Comparison of ENCODE assay signal across 17 cellular contexts in genomic region chr6:11534561-11534960, GRCh38. TPM values are rescaled to one million over a fixed set of nuclear protein-coding genes. Genes with fewer than 3 reads are reported as not detected.
A peak's percentile ranks its signal among the peaks of the same experiment; 100 is the strongest.
DNase-seq lines count a peak whose midpoint lies in the region; ATAC-seq, FAIRE-seq and TF ChIP-seq lines count a peak whose summit lies in the region.
"Had no signal": no experiment of that assay in that cellular context is flagged by ENCODE, and none has a peak within 500 bp of the region (broad histone marks: within the 10 kb centered on the region; RNA-seq: fewer than 3 reads in every experiment).

No MANE protein-coding gene starts in this region.

- H3K27me3 ChIP-seq in CD4-positive, CD25-positive, alpha-beta regulatory T cell (ENCODE audit: control insufficient read depth, insufficient read depth, low read length), result peaks cover 24% of the 10 kb centered on the region
- H3K27me3 ChIP-seq in H1 (replicated peaks in 1 of 4; ENCODE audit: control insufficient read depth in 3 of 4, extremely low read depth in 1 of 4, insufficient read depth in 3 of 4, low read length in 3 of 4) (peaks cover 0 to 7% (median under 1%) of the 10 kb centered on the region in 4 experiments; a peak in 4 of 7 replicates), neural progenitor cell (peaks cover 41% of the 10 kb centered on the region), subcutaneous abdominal adipose tissue (ENCODE audit: control insufficient read depth in 5 of 5, insufficient read depth in 4 of 5, low read length in 5 of 5) (no peaks in the 10 kb centered on the region), Caco-2 (replicated peaks; ENCODE audit: control insufficient read depth, insufficient read depth, low read length) (no peaks in the 10 kb centered on the region)

- H3K79me1 ChIP-seq in H1 (ENCODE audit: low read depth, low read length), result no peaks in the 10 kb centered on the region

- H3K23me2 ChIP-seq in H1 (ENCODE audit: low read depth, low read length), result peaks cover 15% of the 10 kb centered on the region; the same call in 1 of the 2 replicates

- 88% methylated on average over 5 of the region's 5 CpGs; no CpG with 5 or more reads in 1 of the 2 experiments for WGBS in H1 (ENCODE audit: extremely low coverage in 1 of 2, insufficient coverage in 1 of 2, insufficient read length in 1 of 2, insufficient replicate concordance in 2 of 2, low coverage in 1 of 2, low lambda C conversion rate in 2 of 2, missing lambda C conversion rate in 1 of 2), 2 experiments

- no peak overlapping the region for H3K56ac ChIP-seq in H1 (replicated peaks; ENCODE audit: insufficient read length, low read depth, low read length)

- no peaks in the 10 kb centered on the region for H3K9me3 ChIP-seq in CD4-positive, CD25-positive, alpha-beta regulatory T cell (ENCODE audit: control insufficient read depth in 2 of 2, low read length in 2 of 2)
- H3K9me3 ChIP-seq in H1 (ENCODE audit: insufficient read depth in 2 of 2, low read depth in 1 of 2, low read length in 1 of 2), result no peaks in the 10 kb centered on the region
- H3K9me3 ChIP-seq in neural progenitor cell (ENCODE audit: low read depth), result no peaks in the 10 kb centered on the region
- no peaks in the 10 kb centered on the region for H3K9me3 ChIP-seq in subcutaneous abdominal adipose tissue (ENCODE audit: control insufficient read depth in 5 of 5, low read length in 5 of 5)
- no peaks in the 10 kb centered on the region for H3K9me3 ChIP-seq in Caco-2
- H3K9me3 ChIP-seq: BLaER1 treated with 17β-estradiol and CSF1 and Interleukin-3, amounts not matched to agents 10 nM and 100 nM had no signal

- H2AK5ac ChIP-seq in H1 (ENCODE audit: low read depth, low read length), result 0 out of 2 replicates have a peak overlapping the region, but pooled peaks have one; percentile 3

- H2AFZ ChIP-seq in H1 (ENCODE audit: low read length), result no peak overlapping the region
- H2AFZ ChIP-seq in neural progenitor cell (replicated peaks), result no peak overlapping the region

- no peak overlapping the region for H4K8ac ChIP-seq in H1 (ENCODE audit: extremely low read depth, insufficient read depth, low read length)

- no peak for ATAC-seq in CD4-positive, CD25-positive, alpha-beta regulatory T cell (ENCODE audit: low read depth in 2 of 2)
- ATAC-seq in HG03039 (IDR thresholded peaks at IDR 0.05; ENCODE audit: unreplicated experiment), result no peak
- ATAC-seq in HG02610 (IDR thresholded peaks at IDR 0.05; ENCODE audit: unreplicated experiment), result no peak
- ATAC-seq: K562 had no signal

- no peak overlapping the region for H3K14ac ChIP-seq in H1 (ENCODE audit: insufficient read length)

- H3K79me2 ChIP-seq in H1 (ENCODE audit: control insufficient read depth in 1 of 2, insufficient read depth in 2 of 2, low read length in 2 of 2), result no peaks in the 10 kb centered on the region
- H3K79me2 ChIP-seq in neural progenitor cell (ENCODE audit: low read depth), result peaks cover 14% of the 10 kb centered on the region

- H3K4ac ChIP-seq in H1 (replicated peaks; ENCODE audit: insufficient read length, low read depth, low read length), result no peak overlapping the region

- no peak overlapping the region for H3K4me3 ChIP-seq in CD4-positive, CD25-positive, alpha-beta regulatory T cell (ENCODE audit: low read depth, low read length)
- H3K4me3 ChIP-seq in H1 (ENCODE audit: extremely low read depth in 1 of 4, insufficient read depth in 2 of 4, low read depth in 3 of 4, low read length in 4 of 4) (no peak overlapping the region), neural progenitor cell (no peak overlapping the region), subcutaneous abdominal adipose tissue (ENCODE audit: low read depth in 1 of 5, low read length in 5 of 5) (peak overlapping the region in 2 of 5 donors; percentile 16 to 49), Caco-2 (ENCODE audit: low read depth, low read length) (no peak overlapping the region)
- H3K4me3 ChIP-seq: BLaER1 treated with 17β-estradiol and CSF1 and Interleukin-3, amounts not matched to agents 10 nM and 100 nM; K562 had no signal

- H2BK15ac ChIP-seq in H1 (ENCODE audit: low read length), result no peak overlapping the region

- no peak overlapping the region for H3K23ac ChIP-seq in H1 (ENCODE audit: insufficient read length)

- no peak for DNase-seq in CD4-positive, CD25-positive, alpha-beta regulatory T cell
- DNase-seq in H1 (ENCODE audit: low read depth in 1 of 2, low spot score in 2 of 2) (no peak), neural progenitor cell (ENCODE audit: low spot score) (no peak), Caco-2 (no peak)
- DNase-seq: 8988T, Calu3, DMS79 treated with DMSO at 0.1 percent for 48 hours, GF-D8, GOT3, H9, IMR-90 had no signal

- no peak for TF ChIP-seq POLR2A in H1 (IDR thresholded peaks at IDR 0.05; ENCODE audit: control extremely low read depth in 1 of 2, low read depth in 2 of 2, low read length in 2 of 2)

- intact Hi-C loops in Caco-2 (cut with micrococcal nuclease; ENCODE audit: unreplicated experiment), result no loop called here

- peak overlapping the region in 3 of 4 donors; percentile 22 to 65 (median 23) for H3K4me3 Mint-ChIP-seq in CD4-positive, CD25-positive, alpha-beta regulatory T cell
- H3K4me3 Mint-ChIP-seq in neural progenitor cell, result no peak overlapping the region
- H3K4me3 Mint-ChIP-seq in Caco-2 (ENCODE audit: unreplicated experiment), result no peak overlapping the region
- H3K4me3 Mint-ChIP-seq: B cell, H9 had no signal

- no TSS peak for BruUV-seq in Caco-2 (replicated peaks; lab: Mats Ljungman, UMichigan)

- no peaks in the 10 kb centered on the region for H3K36me3 ChIP-seq in CD4-positive, CD25-positive, alpha-beta regulatory T cell (ENCODE audit: control insufficient read depth, insufficient read depth, low read length)
- no peaks in the 10 kb centered on the region for H3K36me3 ChIP-seq in H1 (ENCODE audit: control insufficient read depth in 2 of 4, insufficient read depth in 4 of 4, low read length in 3 of 4)
- no peaks in the 10 kb centered on the region for H3K36me3 ChIP-seq in neural progenitor cell
- no peaks in the 10 kb centered on the region for H3K36me3 ChIP-seq in subcutaneous abdominal adipose tissue (ENCODE audit: control insufficient read depth in 5 of 5, insufficient read depth in 5 of 5, low read length in 5 of 5)
- H3K36me3 ChIP-seq in Caco-2 (ENCODE audit: control insufficient read depth, insufficient read depth, low read length), result no peaks in the 10 kb centered on the region
- H3K36me3 ChIP-seq: BLaER1 treated with 17β-estradiol and CSF1 and Interleukin-3, amounts not matched to agents 10 nM and 100 nM had no signal

- POLR2A ChIA-PET in H1 (lab: Charles Lee; ENCODE audit: partially characterized antibody), result no interaction called here
- POLR2A ChIA-PET in Caco-2 (lab: Charles Lee), result no interaction called here

- peaks cover 55% of the 10 kb centered on the region for H3K27me3 Mint-ChIP-seq in CD4-positive, CD25-positive, alpha-beta regulatory T cell
- peaks cover 4% of the 10 kb centered on the region for H3K27me3 Mint-ChIP-seq in neural progenitor cell (ENCODE audit: insufficient read depth, low read depth)
- H3K27me3 Mint-ChIP-seq in Caco-2 (ENCODE audit: insufficient read depth, unreplicated experiment), result peaks cover 7% of the 10 kb centered on the region

- H3K18ac ChIP-seq in H1 (ENCODE audit: extremely low read depth, low read length), result no peak overlapping the region

- TF ChIP-seq EP300 in H1 (IDR thresholded peaks at IDR 0.05; ENCODE audit: borderline replicate concordance in 1 of 2, low read depth in 2 of 2, low read length in 2 of 2), result no peak

- no peak overlapping the region for H3K27ac ChIP-seq in CD4-positive, CD25-positive, alpha-beta regulatory T cell (ENCODE audit: insufficient read depth, low read length, poor library complexity, severe bottlenecking)
- H3K27ac ChIP-seq in H1 (ENCODE audit: low read depth, low read length), result no peak overlapping the region
- H3K27ac ChIP-seq in neural progenitor cell, result no peak overlapping the region
- peak overlapping the region; percentile 75 for H3K27ac ChIP-seq in subcutaneous abdominal adipose tissue (ENCODE audit: low read depth, low read length)
- H3K27ac ChIP-seq: BLaER1 treated with 17β-estradiol and CSF1 and Interleukin-3, amounts not matched to agents 10 nM and 100 nM had no signal

- peaks cover 17% of the 10 kb centered on the region for H3K4me1 ChIP-seq in CD4-positive, CD25-positive, alpha-beta regulatory T cell (ENCODE audit: control insufficient read depth, insufficient read depth, low read length, poor library complexity, severe bottlenecking)
- H3K4me1 ChIP-seq in H1 (replicated peaks in 1 of 4; ENCODE audit: control insufficient read depth in 3 of 4, insufficient read depth in 4 of 4, low read length in 3 of 4) (no peaks in the 10 kb centered on the region; a peak in 1 of 7 replicates), neural progenitor cell (peaks cover 12% of the 10 kb centered on the region), subcutaneous abdominal adipose tissue (ENCODE audit: control insufficient read depth in 5 of 5, insufficient read depth in 5 of 5, low read length in 5 of 5) (peaks cover 4 to 41% (median 36%) of the 10 kb centered on the region in 5 donors), Caco-2 (peaks cover 13% of the 10 kb centered on the region)

- H3K4me2 ChIP-seq in H1 (ENCODE audit: insufficient read depth in 1 of 2, low read depth in 2 of 2, low read length in 2 of 2) (no peak overlapping the region), neural progenitor cell (no peak overlapping the region)
- H3K4me2 ChIP-seq: BLaER1 treated with 17β-estradiol and CSF1 and Interleukin-3, amounts not matched to agents 10 nM and 100 nM had no signal

- no peaks in the 10 kb centered on the region for H3K36me3 Mint-ChIP-seq in CD4-positive, CD25-positive, alpha-beta regulatory T cell
- H3K36me3 Mint-ChIP-seq in neural progenitor cell (no peaks in the 10 kb centered on the region), Caco-2 (ENCODE audit: insufficient read depth, unreplicated experiment) (peaks cover 11% of the 10 kb centered on the region)

- no peak overlapping the region for H2BK120ac ChIP-seq in H1 (replicated peaks; ENCODE audit: low read depth, low read length)

- no peak for TF ChIP-seq RAD21 in H1 (IDR thresholded peaks at IDR 0.05 in 1 of 2, conservative IDR thresholded peaks at IDR 0.05 in 1 of 2; ENCODE audit: low read depth in 2 of 2, low read length in 2 of 2)

- H2BK12ac ChIP-seq in H1 (ENCODE audit: low read depth, low read length), result no peak overlapping the region

- no peak overlapping the region for H4K91ac ChIP-seq in H1 (replicated peaks; ENCODE audit: insufficient read length, low read length)

- H3K9ac ChIP-seq in H1 (replicated peaks in 1 of 4; ENCODE audit: extremely low read depth in 1 of 4, low read depth in 3 of 4, low read length in 3 of 4), result no peak overlapping the region
- no peak overlapping the region for H3K9ac ChIP-seq in neural progenitor cell
- H3K9ac ChIP-seq in subcutaneous abdominal adipose tissue (ENCODE audit: low read length in 5 of 5), result no peak overlapping the region
- H3K9ac ChIP-seq: BLaER1 treated with 17β-estradiol and CSF1 and Interleukin-3, amounts not matched to agents 10 nM and 100 nM had no signal

- peaks cover 4 to 12% (median 7%) of the 10 kb centered on the region in 4 donors for H3K4me1 Mint-ChIP-seq in CD4-positive, CD25-positive, alpha-beta regulatory T cell
- H3K4me1 Mint-ChIP-seq in neural progenitor cell (peaks cover 16% of the 10 kb centered on the region), Caco-2 (ENCODE audit: low read depth, unreplicated experiment) (no peaks in the 10 kb centered on the region)

- no peak overlapping the region for H2BK5ac ChIP-seq in H1 (ENCODE audit: low read depth, low read length)

- no peak overlapping the region for H4K5ac ChIP-seq in H1 (ENCODE audit: insufficient read length, low read depth, low read length)

- no peak overlapping the region for H3K27ac Mint-ChIP-seq in CD4-positive, CD25-positive, alpha-beta regulatory T cell
- peak overlapping the region; percentile 82 for H3K27ac Mint-ChIP-seq in neural progenitor cell
- H3K27ac Mint-ChIP-seq in Caco-2 (ENCODE audit: unreplicated experiment), result no peak overlapping the region
- H3K27ac Mint-ChIP-seq: B cell, H9 had no signal

- H3F3A ChIP-seq in neural progenitor cell (ENCODE audit: low read depth), result peaks cover 15% of the 10 kb centered on the region

- H4K20me1 ChIP-seq in H1 (replicated peaks in 1 of 2; ENCODE audit: control insufficient read depth in 1 of 2, insufficient read depth in 2 of 2, low read length in 2 of 2) (no peaks in the 10 kb centered on the region), neural progenitor cell (ENCODE audit: low read depth) (peaks cover 10% of the 10 kb centered on the region)

- H2BK20ac ChIP-seq in H1 (ENCODE audit: low read length), result no peak overlapping the region

- FAIRE-seq in H1 (lab: Jason Lieb, UNC), result no peak
- FAIRE-seq: K562 had no signal

- H3K9me3 Mint-ChIP-seq in CD4-positive, CD25-positive, alpha-beta regulatory T cell, result no peaks in the 10 kb centered on the region
- H3K9me3 Mint-ChIP-seq in neural progenitor cell (no peaks in the 10 kb centered on the region), Caco-2 (ENCODE audit: unreplicated experiment) (no peaks in the 10 kb centered on the region)
- H3K9me3 Mint-ChIP-seq: H9 had no signal

- TF ChIP-seq CTCF in H1 (IDR thresholded peaks at IDR 0.05; ENCODE audit: control extremely low read depth in 1 of 3, insufficient read depth in 1 of 3, low read depth in 1 of 3, low read length in 3 of 3), result no peak
- TF ChIP-seq CTCF in neural progenitor cell (IDR thresholded peaks at IDR 0.05), result no peak
- TF ChIP-seq CTCF in Caco-2 (IDR thresholded peaks at IDR 0.05; ENCODE audit: insufficient read depth in 1 of 2, low read depth in 1 of 2, low read length in 1 of 2, severe bottlenecking in 1 of 2, unreplicated experiment in 1 of 2), result no peak

- CTCF ChIA-PET in H1 (lab: Charles Lee; ENCODE audit: partially characterized antibody) (no interaction called here), Caco-2 (lab: Charles Lee) (no interaction called here)

RNA-seq across cellular contexts. Expression of gene TMEM170B, which starts 3.0 kb away (rescaled TPM):
- 0.27 TPM for total RNA-seq in CD4-positive, CD25-positive, alpha-beta regulatory T cell
- polyA plus RNA-seq in CD4-positive, CD25-positive, alpha-beta regulatory T cell, result under 1 TPM in 3 of 4 donors, not detected in 1; 0.06 to 0.26 (median 0.16) TPM
- total RNA-seq in H1 (2021; fragmentation: NEBNext Ultra II Directional; extraction: Animal tissue kit (Norgen Biotek cat#: 25700)), result 3.9 and 4.3 TPM in 2 replicates
- polyA plus RNA-seq in H1 (2011; rRNA removed), result 0.63 and 0.80 TPM in 2 replicates
- 1.2 TPM for polyA plus RNA-seq in H1 (2011; cell fraction: cytosol; rRNA removed)
- 0.64 TPM for polyA plus RNA-seq in H1 (2011; cell fraction: nucleus; rRNA removed)
- 0.80 to 2.1 TPM (median 1.1 TPM) in 4 replicates for polyA plus RNA-seq in H1 (2012, experiment 1 of 2)
- 0.21 TPM for polyA plus RNA-seq in H1 (2012, experiment 2 of 2)
- 2.7 TPM for polyA plus RNA-seq in H1 (2013, experiment 1 of 2)
- 2.6 TPM for polyA plus RNA-seq in H1 (2013, experiment 2 of 2)
- polyA minus RNA-seq in H1 (2011; rRNA and poly(A)+ RNA removed), result 3.6 and 4.3 TPM in 2 replicates
- 2.1 TPM for polyA minus RNA-seq in H1 (2011; cell fraction: cytosol; rRNA and poly(A)+ RNA removed)
- polyA minus RNA-seq in H1 (2011; cell fraction: nucleus; rRNA and poly(A)+ RNA removed), result 3.4 TPM
- total RNA-seq in neural progenitor cell (ENCODE audit: low replicate concordance) (13.6 and 19.7 TPM in 2 replicates), Caco-2 (2022) (3.1 and 4.0 TPM in 2 replicates)

Comparison
In these comparisons a context has a peak if more than half of its experiments do, and no peak if none do; other contexts are left out.
1. H3K4me3 Mint-ChIP-seq: peak in CD4-positive, CD25-positive, alpha-beta regulatory T cell (3 of 4); none in neural progenitor cell (single experiment) and Caco-2 (single experiment).